17 cellular contexts compared by ENCODE assay signal in genomic region chr6:22353036-22353560, GRCh38. TPM values are rescaled to one million over a fixed set of nuclear protein-coding genes. Genes with fewer than 3 reads are reported as not detected.
DNase-seq lines count a peak whose midpoint lies in the region; ATAC-seq and TF ChIP-seq lines count a peak whose summit lies in the region.
"Had no signal": no experiment of that assay in that cellular context is flagged by ENCODE, and none has a peak within 500 bp of the region (broad histone marks: within the 10 kb centered on the region; RNA-seq: fewer than 3 reads in every experiment).

No MANE protein-coding gene starts in this region.

- H4K8ac ChIP-seq in trophoblast cell (ENCODE audit: low read depth, low read length): no peak overlapping the region

- no peak overlapping the region for H4K12ac ChIP-seq in trophoblast cell (ENCODE audit: low read depth, low read length)

- H3K14ac ChIP-seq in trophoblast cell (ENCODE audit: low read length): no peak overlapping the region

- H2BK5ac ChIP-seq in trophoblast cell (ENCODE audit: low read depth, low read length, poor library complexity): no peak overlapping the region

- peaks cover 2% of the 10 kb centered on the region for H3K9me3 ChIP-seq in trophoblast cell (ENCODE audit: insufficient read depth, low read depth, low read length)
- no peaks in the 10 kb centered on the region for H3K9me3 ChIP-seq in lower lobe of right lung
- H3K9me3 ChIP-seq: BLaER1, Caco-2 had no signal

- TF ChIP-seq POLR2A in erythroblast (IDR thresholded peaks at IDR 0.05; ENCODE audit: low read length): no peak

- H2BK120ac ChIP-seq in trophoblast cell (ENCODE audit: insufficient read depth, low read length, poor library complexity): no peak overlapping the region

- H3K4me1 ChIP-seq in trophoblast cell (ENCODE audit: control insufficient read depth in 1 of 2, insufficient read depth in 2 of 2, low read length in 2 of 2) (no peaks in the 10 kb centered on the region), lower lobe of right lung (peaks cover 4% of the 10 kb centered on the region)
- H3K4me1 ChIP-seq: BLaER1 had no signal

- H3K4ac ChIP-seq in trophoblast cell (ENCODE audit: low read depth, low read length): no peak overlapping the region

- H3K4me2 ChIP-seq in trophoblast cell (ENCODE audit: low read length): no peak overlapping the region
- H3K4me2 ChIP-seq: BLaER1 had no signal

- DNase-seq in NCI-H82 (lab: John Stamatoyannopoulos, UW) (peak; percentile 20), NCI-H82 treated with DMSO at 0.1 percent for 48 hours (lab: John Stamatoyannopoulos, UW; ENCODE audit: unreplicated experiment) (no peak), fibroblast of villous mesenchyme (ENCODE audit: low read depth) (peak; percentile 36), trophoblast cell (peak; percentile 58 to 78), iPS-NIHi7 (ENCODE audit: extremely low spot score) (no peak), erythroblast (lab: John Stamatoyannopoulos, UW) (no peak), lower lobe of right lung (no peak)
- DNase-seq in activated naive CD4-positive, alpha-beta T cell treated with Interleukin-2 at 50 U/mL for 16 hours: no peak
- DNase-seq: Caco-2; CD8-positive, alpha-beta memory T cell; DND-41; GF-D8; GM23248 had no signal

- H3K27ac ChIP-seq in trophoblast cell (ENCODE audit: low read depth, low read length): no peak overlapping the region
- no peak overlapping the region for H3K27ac ChIP-seq in lower lobe of right lung
- H3K27ac ChIP-seq: 22Rv1, BLaER1, GM23248 had no signal

- no peak overlapping the region for H2BK12ac ChIP-seq in trophoblast cell (ENCODE audit: low read length)

- ATAC-seq in lower lobe of right lung: no peak
- ATAC-seq: HCT116 had no signal

- no peak overlapping the region for H3K18ac ChIP-seq in trophoblast cell (ENCODE audit: low read length)

- no peak overlapping the region for H2AFZ ChIP-seq in trophoblast cell (ENCODE audit: insufficient read depth, low read length, poor library complexity)
- H2AFZ ChIP-seq: GM23248 had no signal

- no peak overlapping the region for H3K4me3 ChIP-seq in fibroblast of villous mesenchyme (ENCODE audit: low read depth, low read length)
- no peak overlapping the region for H3K4me3 ChIP-seq in trophoblast cell (ENCODE audit: low read depth, low read length)
- no peak overlapping the region for H3K4me3 ChIP-seq in lower lobe of right lung
- H3K4me3 ChIP-seq: BLaER1, GM23248 had no signal

- H3K36me3 ChIP-seq in trophoblast cell (ENCODE audit: control insufficient read depth in 1 of 2, insufficient read depth in 2 of 2, low read length in 2 of 2): no peaks in the 10 kb centered on the region
- H3K36me3 ChIP-seq in lower lobe of right lung: no peaks in the 10 kb centered on the region
- H3K36me3 ChIP-seq: BLaER1 had no signal

- H3K79me2 ChIP-seq in trophoblast cell (ENCODE audit: control insufficient read depth, insufficient read depth, low read length, poor library complexity): no peaks in the 10 kb centered on the region

- no peaks in the 10 kb centered on the region for H3K79me1 ChIP-seq in trophoblast cell (ENCODE audit: low read length)

- H4K91ac ChIP-seq in trophoblast cell (ENCODE audit: low read depth, low read length): no peak overlapping the region

- intact Hi-C loops in lower lobe of right lung (cut with DNase I): no loop called here

- H3K27me3 ChIP-seq in trophoblast cell (ENCODE audit: insufficient read depth, low read length): no peaks in the 10 kb centered on the region
- H3K27me3 ChIP-seq in lower lobe of right lung (ENCODE audit: low read depth): no peaks in the 10 kb centered on the region
- H3K27me3 ChIP-seq: BLaER1 had no signal

- no peak overlapping the region for H3K23ac ChIP-seq in trophoblast cell (ENCODE audit: low read length)

- no peak overlapping the region for H2AK5ac ChIP-seq in trophoblast cell (ENCODE audit: low read length)

- H3K9ac ChIP-seq in trophoblast cell (ENCODE audit: low read length): no peak overlapping the region
- H3K9ac ChIP-seq: BLaER1, GM23248 had no signal

- TF ChIP-seq CTCF in fibroblast of villous mesenchyme (IDR thresholded peaks at IDR 0.05; ENCODE audit: insufficient read depth, low read depth, low read length) (no peak), lower lobe of right lung (IDR thresholded peaks at IDR 0.05) (no peak)

- WGBS in trophoblast cell (ENCODE audit: extremely low coverage, insufficient coverage, insufficient read length): no CpG with 5 or more reads among the region's 2 CpGs

RNA-seq across cellular contexts. Expression of gene PRL, which starts 56.3 kb away (rescaled TPM):
- total RNA-seq in fibroblast of villous mesenchyme (not detected in 2 replicates), lower lobe of right lung (not detected)
- polyA plus RNA-seq in trophoblast cell (2013): not detected in 2 replicates
- total RNA-seq: A673; Caco-2; CD8-positive, alpha-beta memory T cell; GM23248 had no signal

Comparison
In these comparisons a context has a peak if more than half of its experiments do, and no peak if none do; other contexts are left out.
1. DNase-seq: peak in NCI-H82 (single experiment), fibroblast of villous mesenchyme (single experiment) and trophoblast cell (2 of 2); none in NCI-H82 treated with DMSO at 0.1 percent for 48 hours (single experiment), iPS-NIHi7 (single experiment), erythroblast (0 of 2), lower lobe of right lung (single experiment) and activated naive CD4-positive, alpha-beta T cell treated with Interleukin-2 at 50 U/mL for 16 hours (single experiment).